1 cellular context compared by ENCODE assay signal in genomic region chr10:5665380-5666323, GRCh38.
TF ChIP-seq lines count a peak whose summit lies in the region.

No MANE protein-coding gene starts in this region.

TF ChIP-seq in H1, 55 proteins besides CTCF, POLR2A, EP300 and RAD21 (continued from another document):
- TF ChIP-seq GABPA (IDR thresholded peaks at IDR 0.05; ENCODE audit: borderline replicate concordance, insufficient read depth, low read length) (0 out of 2 replicates have a peak, but pooled peaks have one; percentile 2), KDM4A (IDR thresholded peaks at IDR 0.05; ENCODE audit: low read depth, low read length, severe bottlenecking) (peak; percentile 76), E2F6 (IDR thresholded peaks at IDR 0.05) (no peak; the same call in 1 of the 2 replicates), ATF3 (IDR thresholded peaks at IDR 0.05; ENCODE audit: insufficient read depth, low read depth, low read length) (no peak), SP1 (IDR thresholded peaks at IDR 0.05; ENCODE audit: low read depth, low read length) (no peak), TAF7 (optimal IDR thresholded peaks at IDR 0.05; ENCODE audit: borderline replicate concordance, low read depth, low read length) (no peak)
